12 cellular contexts compared by ENCODE assay signal in genomic region chr1:161180643-161181042, GRCh38. TPM values are rescaled to one million over a fixed set of nuclear protein-coding genes. Genes with fewer than 3 reads are reported as not detected.
A peak's percentile ranks its signal among the peaks of the same experiment; 100 is the strongest.
DNase-seq lines count a peak whose midpoint lies in the region; ATAC-seq, FAIRE-seq and TF ChIP-seq lines count a peak whose summit lies in the region.
"Had no signal": no experiment of that assay in that cellular context is flagged by ENCODE, and none has a peak within 500 bp of the region (broad histone marks: within the 10 kb centered on the region; RNA-seq: fewer than 3 reads in every experiment).

No MANE protein-coding gene starts in this region.

- no peak for DNase-seq in activated naive CD8-positive, alpha-beta T cell treated with anti-CD3 and anti-CD28 coated beads, Interleukin-2, amount 50 U/mL, for 24 hours
- DNase-seq in NB4 (ENCODE audit: low read depth), result peak; percentile 62
- peak; percentile 28 for DNase-seq in cerebellar cortex (ENCODE audit: low spot score)
- no peak for DNase-seq in small intestine
- DNase-seq: gastrocnemius medialis, NCI-H2227 treated with DMSO at 0.1 percent for 48 hours, retina had no signal

- H3K36me3 Mint-ChIP-seq in activated naive CD8-positive, alpha-beta T cell, result no peaks in the 10 kb centered on the region
- peaks cover 5% of the 10 kb centered on the region for H3K36me3 Mint-ChIP-seq in activated naive CD8-positive, alpha-beta T cell treated with anti-CD3 and anti-CD28 coated beads, Interleukin-2, amount 50 U/mL, for 24 hours (ENCODE audit: low read depth)
- H3K36me3 Mint-ChIP-seq in stimulated activated memory B cell treated with anti-CD40 and anti-IgM and Interleukin-4, amounts not matched to agents 10 μg/mL and 1 μg/mL and 100 μg/mL, for 72 hours, result peaks cover 2% of the 10 kb centered on the region

- no peaks in the 10 kb centered on the region for H3K9me3 ChIP-seq in small intestine (ENCODE audit: control insufficient read depth, low read depth)
- H3K9me3 ChIP-seq: gastrocnemius medialis, thoracic aorta had no signal

- no peaks in the 10 kb centered on the region for H3K4me1 ChIP-seq in small intestine (ENCODE audit: control insufficient read depth in 2 of 2, insufficient read depth in 1 of 2, low read depth in 1 of 2, low read length in 1 of 2)

- H3K4me3 Mint-ChIP-seq in activated naive CD8-positive, alpha-beta T cell, result peak overlapping the region; percentile 56
- H3K4me3 Mint-ChIP-seq in activated naive CD8-positive, alpha-beta T cell treated with anti-CD3 and anti-CD28 coated beads, Interleukin-2, amount 50 U/mL, for 24 hours, result no peak overlapping the region
- no peak overlapping the region for H3K4me3 Mint-ChIP-seq in stimulated activated memory B cell treated with anti-CD40 and anti-IgM and Interleukin-4, amounts not matched to agents 10 μg/mL and 1 μg/mL and 100 μg/mL, for 72 hours

- H3K27ac ChIP-seq in small intestine (ENCODE audit: low read depth in 1 of 2, low read length in 1 of 2), result no peak overlapping the region
- H3K27ac ChIP-seq: gastrocnemius medialis, thoracic aorta had no signal

- WGBS in small intestine, 3 donors, result 71 to 76% (median 73%) methylated on average over 1 of the region's 1 CpG

- FAIRE-seq in small intestine (lab: Jason Lieb, UNC), result no peak

- no peak for ATAC-seq in activated naive CD8-positive, alpha-beta T cell treated with anti-CD3 and anti-CD28 coated beads, Interleukin-2, amount 50 U/mL, for 24 hours
- ATAC-seq in stimulated activated memory B cell treated with anti-CD40 and anti-IgM and Interleukin-4, amounts not matched to agents 10 μg/mL and 1 μg/mL and 100 μg/mL, for 72 hours, result no peak
- ATAC-seq in HG02763 (IDR thresholded peaks at IDR 0.05; ENCODE audit: unreplicated experiment), result no peak
- no peak for ATAC-seq in HG02840 (IDR thresholded peaks at IDR 0.05; ENCODE audit: low FRiP score, unreplicated experiment)
- ATAC-seq: gastrocnemius medialis had no signal

- no peaks in the 10 kb centered on the region for H3K27me3 ChIP-seq in small intestine (ENCODE audit: control insufficient read depth in 2 of 2, insufficient read depth in 2 of 2, low read length in 2 of 2)
- H3K27me3 ChIP-seq: gastrocnemius medialis had no signal

- H3K9me3 Mint-ChIP-seq in activated naive CD8-positive, alpha-beta T cell (ENCODE audit: low read depth), result no peaks in the 10 kb centered on the region
- no peaks in the 10 kb centered on the region for H3K9me3 Mint-ChIP-seq in activated naive CD8-positive, alpha-beta T cell treated with anti-CD3 and anti-CD28 coated beads, Interleukin-2, amount 50 U/mL, for 24 hours
- no peaks in the 10 kb centered on the region for H3K9me3 Mint-ChIP-seq in stimulated activated memory B cell treated with anti-CD40 and anti-IgM and Interleukin-4, amounts not matched to agents 10 μg/mL and 1 μg/mL and 100 μg/mL, for 72 hours

- no peak overlapping the region for H3K4me3 ChIP-seq in NB4 (ENCODE audit: low read depth, low read length)
- H3K4me3 ChIP-seq in small intestine (ENCODE audit: low read depth in 1 of 2, low read length in 2 of 2), result no peak overlapping the region
- H3K4me3 ChIP-seq: gastrocnemius medialis, thoracic aorta had no signal

- H3K4me1 Mint-ChIP-seq in activated naive CD8-positive, alpha-beta T cell (ENCODE audit: low read depth), result peaks cover 77% of the 10 kb centered on the region
- peaks cover 74% of the 10 kb centered on the region for H3K4me1 Mint-ChIP-seq in activated naive CD8-positive, alpha-beta T cell treated with anti-CD3 and anti-CD28 coated beads, Interleukin-2, amount 50 U/mL, for 24 hours
- H3K4me1 Mint-ChIP-seq in stimulated activated memory B cell treated with anti-CD40 and anti-IgM and Interleukin-4, amounts not matched to agents 10 μg/mL and 1 μg/mL and 100 μg/mL, for 72 hours, result peaks cover 62% of the 10 kb centered on the region

- no peaks in the 10 kb centered on the region for H3K27me3 Mint-ChIP-seq in activated naive CD8-positive, alpha-beta T cell
- no peaks in the 10 kb centered on the region for H3K27me3 Mint-ChIP-seq in activated naive CD8-positive, alpha-beta T cell treated with anti-CD3 and anti-CD28 coated beads, Interleukin-2, amount 50 U/mL, for 24 hours
- H3K27me3 Mint-ChIP-seq in stimulated activated memory B cell treated with anti-CD40 and anti-IgM and Interleukin-4, amounts not matched to agents 10 μg/mL and 1 μg/mL and 100 μg/mL, for 72 hours, result no peaks in the 10 kb centered on the region

- TF ChIP-seq CTCF in NB4 (IDR thresholded peaks at IDR 0.05; ENCODE audit: low read depth, low read length), result peak; percentile 37

- TF ChIP-seq POLR2A in NB4 (IDR thresholded peaks at IDR 0.05; ENCODE audit: extremely low read depth, insufficient read length), result no peak

- no peaks in the 10 kb centered on the region for H3K36me3 ChIP-seq in small intestine (ENCODE audit: control insufficient read depth in 2 of 2, insufficient read depth in 2 of 2, low read length in 2 of 2)
- H3K36me3 ChIP-seq: gastrocnemius medialis, thoracic aorta had no signal

- H3K27ac Mint-ChIP-seq in activated naive CD8-positive, alpha-beta T cell, result peak overlapping the region; percentile 91
- no peak overlapping the region for H3K27ac Mint-ChIP-seq in activated naive CD8-positive, alpha-beta T cell treated with anti-CD3 and anti-CD28 coated beads, Interleukin-2, amount 50 U/mL, for 24 hours
- H3K27ac Mint-ChIP-seq in stimulated activated memory B cell treated with anti-CD40 and anti-IgM and Interleukin-4, amounts not matched to agents 10 μg/mL and 1 μg/mL and 100 μg/mL, for 72 hours, result peak overlapping the region; percentile 57

RNA-seq across cellular contexts. Expression of gene B4GALT3, which starts 3.3 kb away (rescaled TPM):
- 10 to 100 TPM; 16.5 to 34.3 (median 25.1) TPM for polyA plus RNA-seq in small intestine

RNA-seq across cellular contexts. Expression of gene PPOX, which starts 14.4 kb away (rescaled TPM):
- polyA plus RNA-seq in small intestine, result 10 to 100 TPM; 12.6 to 51.9 (median 18.1) TPM

RNA-seq across cellular contexts. Expression of gene ADAMTS4, which starts 18.2 kb away (rescaled TPM):
- 1 to 10 TPM in 1 of 3 donors, under 1 TPM in 2; under 0.01 to 7.9 (median 0.27) TPM for polyA plus RNA-seq in small intestine

RNA-seq across cellular contexts. Expression of gene USP21, which starts 21.3 kb away (rescaled TPM):
- polyA plus RNA-seq in small intestine, result 10 to 100 TPM; 15.4 to 19.7 (median 16.1) TPM

RNA-seq across cellular contexts. Expression of gene NDUFS2, which starts 21.5 kb away (rescaled TPM):
- 100 to 1,000 TPM; 113 to 170 (median 128) TPM for polyA plus RNA-seq in small intestine

Comparison
In these comparisons a context has a peak if more than half of its experiments do, and no peak if none do; other contexts are left out.
1. DNase-seq: peak in NB4 (single experiment) and cerebellar cortex (single experiment); none in activated naive CD8-positive, alpha-beta T cell treated with anti-CD3 and anti-CD28 coated beads, Interleukin-2, amount 50 U/mL, for 24 hours (single experiment) and small intestine (single experiment).